8 cellular contexts compared by ENCODE assay signal in genomic region chr17:57892820-57893595, GRCh38. TPM values are rescaled to one million over a fixed set of nuclear protein-coding genes. Genes with fewer than 3 reads are reported as not detected.
DNase-seq lines count a peak whose midpoint lies in the region; ATAC-seq, FAIRE-seq and TF ChIP-seq lines count a peak whose summit lies in the region.

No MANE protein-coding gene starts in this region.

- no peaks in the 10 kb centered on the region for H4K20me1 ChIP-seq in endothelial cell of umbilical vein (replicated peaks; ENCODE audit: control insufficient read depth, extremely low read depth, insufficient read depth, low read length)

- peak overlapping the region; percentile 98 for H2BK15ac ChIP-seq in mesenchymal stem cell (ENCODE audit: low read depth, poor library complexity, severe bottlenecking)

- H3K4me3 ChIP-seq in AG09309 (ENCODE audit: control insufficient read depth, low read depth, low read length) = peak overlapping the region; percentile 7; the same call in 1 of the 2 replicates
- no peak overlapping the region for H3K4me3 ChIP-seq in endothelial cell of umbilical vein (replicated peaks in 1 of 3; ENCODE audit: insufficient read depth in 1 of 3, low read depth in 1 of 3, low read length in 3 of 3)
- peak overlapping the region in 1 of 2 experiments; percentile 45 for H3K4me3 ChIP-seq in mesenchymal stem cell (ENCODE audit: insufficient read depth in 1 of 2, low read depth in 1 of 2, low read length in 2 of 2)
- H3K4me3 ChIP-seq in testis = no peak overlapping the region

- peak overlapping the region; percentile 95 to 97 for H3K18ac ChIP-seq in mesenchymal stem cell (ENCODE audit: low read depth in 1 of 2, low read length in 2 of 2)

- peak; percentile 99 for DNase-seq in AG09309 (ENCODE audit: low read depth)
- peak; percentile 97 for DNase-seq in HS-5 (ENCODE audit: low read depth)
- DNase-seq in SHP77 treated with DMSO at 0.1 percent for 48 hours (lab: John Stamatoyannopoulos, UW) = peak; percentile 77
- peak; percentile 81 for DNase-seq in endothelial cell of umbilical vein (ENCODE audit: low read depth, low spot score)
- peak; percentile 100 for DNase-seq in mesenchymal stem cell
- peak; percentile 89 for DNase-seq in testis
- DNase-seq in GM20000 (ENCODE audit: low spot score) = no peak

- H3K27ac ChIP-seq in endothelial cell of umbilical vein (ENCODE audit: insufficient read depth, low read depth, low read length) = peak overlapping the region; percentile 70
- peak overlapping the region; percentile 97 for H3K27ac ChIP-seq in mesenchymal stem cell (ENCODE audit: low read length, poor library complexity, severe bottlenecking)
- H3K27ac ChIP-seq in testis = peak overlapping the region; percentile 72 to 78

- H2BK12ac ChIP-seq in mesenchymal stem cell (ENCODE audit: low read length in 2 of 2) = peak overlapping the region; percentile 87 to 99

- peak overlapping the region; percentile 90 for H4K8ac ChIP-seq in mesenchymal stem cell (ENCODE audit: low read length)

- no peaks in the 10 kb centered on the region for H3K79me2 ChIP-seq in endothelial cell of umbilical vein (ENCODE audit: control insufficient read depth, insufficient read depth, low read length)

- peak overlapping the region; percentile 97 for H2BK5ac ChIP-seq in mesenchymal stem cell (ENCODE audit: low read depth, low read length, poor library complexity, severe bottlenecking)

- peak overlapping the region; percentile 98 for H4K91ac ChIP-seq in mesenchymal stem cell (ENCODE audit: low read length)

- no TSS peak for BruUV-seq in endothelial cell of umbilical vein (replicated peaks; lab: Mats Ljungman, UMichigan)

- no peak for ATAC-seq in GM18519 (IDR thresholded peaks at IDR 0.05; ENCODE audit: low FRiP score, unreplicated experiment)

- H3K4me1 ChIP-seq in endothelial cell of umbilical vein (ENCODE audit: control insufficient read depth, extremely low read depth, insufficient read depth, low read length) (peaks cover 26% of the 10 kb centered on the region), mesenchymal stem cell (ENCODE audit: control insufficient read depth, insufficient read depth, low read depth, low read length) (peaks cover 51% of the 10 kb centered on the region), testis (peaks cover 37% of the 10 kb centered on the region)

- 3% methylated on average over 16 of the region's 16 CpGs for WGBS in mesenchymal stem cell
- WGBS in testis, 2 donors = 28 to 42% methylated on average over 7 to 16 of the region's 16 CpGs

- H3K4me2 ChIP-seq in endothelial cell of umbilical vein (ENCODE audit: insufficient read depth, low read length) = peak overlapping the region; percentile 46
- H3K4me2 ChIP-seq in mesenchymal stem cell (ENCODE audit: low read length, poor library complexity, severe bottlenecking) = peak overlapping the region; percentile 10

- H3K9ac ChIP-seq in endothelial cell of umbilical vein (replicated peaks; ENCODE audit: extremely low read depth, insufficient read depth, low read length) (peak overlapping the region; percentile 48), mesenchymal stem cell (ENCODE audit: low read length) (peak overlapping the region; percentile 86)

- no peaks in the 10 kb centered on the region for H3K36me3 ChIP-seq in endothelial cell of umbilical vein (ENCODE audit: control insufficient read depth in 2 of 2, extremely low read depth in 1 of 2, insufficient read depth in 2 of 2, low read length in 2 of 2)
- H3K36me3 ChIP-seq in mesenchymal stem cell (ENCODE audit: control insufficient read depth in 1 of 2, insufficient read depth in 2 of 2, low read depth in 1 of 2, low read length in 2 of 2) = peaks cover 0 to 8% of the 10 kb centered on the region in 2 experiments
- H3K36me3 ChIP-seq in testis (ENCODE audit: low read depth, missing control alignments) = no peaks in the 10 kb centered on the region

- H2BK120ac ChIP-seq in mesenchymal stem cell (ENCODE audit: low read depth, low read length) = peak overlapping the region; percentile 96

- no peaks in the 10 kb centered on the region for H3K27me3 ChIP-seq in endothelial cell of umbilical vein (ENCODE audit: control insufficient read depth in 2 of 2, insufficient read depth in 2 of 2, low read length in 2 of 2)
- no peaks in the 10 kb centered on the region for H3K27me3 ChIP-seq in mesenchymal stem cell (ENCODE audit: control insufficient read depth in 1 of 2, insufficient read depth in 1 of 2, low read length in 2 of 2)
- no peaks in the 10 kb centered on the region for H3K27me3 ChIP-seq in testis

- H3K23ac ChIP-seq in mesenchymal stem cell (ENCODE audit: low read length in 2 of 2) = peak overlapping the region; percentile 67 to 92

- peaks cover 27% of the 10 kb centered on the region for H3K79me1 ChIP-seq in mesenchymal stem cell (replicated peaks; ENCODE audit: low read length, poor library complexity, severe bottlenecking)

- H3K14ac ChIP-seq in mesenchymal stem cell (ENCODE audit: low read length in 2 of 2) = peak overlapping the region in 1 of 2 experiments; percentile 94

- H3K4ac ChIP-seq in mesenchymal stem cell (ENCODE audit: low read depth in 1 of 2, low read length in 2 of 2) = peak overlapping the region; percentile 98

- H2AFZ ChIP-seq in endothelial cell of umbilical vein (ENCODE audit: low read depth, low read length) = peak overlapping the region; percentile 57
- no peak overlapping the region for H2AFZ ChIP-seq in mesenchymal stem cell (ENCODE audit: low read depth, low read length)

- peak overlapping the region; percentile 97 for H2AK5ac ChIP-seq in mesenchymal stem cell (ENCODE audit: low read length, severe bottlenecking)

- TF ChIP-seq CTCF in AG09309 (IDR thresholded peaks at IDR 0.05; ENCODE audit: control insufficient read depth, insufficient read depth, low read depth, low read length, missing control alignments) (no peak), endothelial cell of umbilical vein (IDR thresholded peaks at IDR 0.05; ENCODE audit: extremely low read depth in 1 of 2, insufficient read depth in 1 of 2, low read depth in 1 of 2, low read length in 2 of 2) (no peak), testis (IDR thresholded peaks at IDR 0.05) (no peak), GM20000 (IDR thresholded peaks at IDR 0.05; ENCODE audit: extremely low read depth, missing control alignments) (no peak)

- intact Hi-C loops in endothelial cell of umbilical vein (cut with micrococcal nuclease) = loop anchor here (1.0 to 2.0 kb wide), 8 partner anchors 10 to 220 kb away; partner anchors contain the start of genes CUEDC1 and VEZF1
- intact Hi-C loops in testis (cut with DNase I; ENCODE audit: low total_unique reads) = loop anchor here (10.0 kb wide), 1 partner anchor 62 kb away; the partner anchor contains the start of gene CUEDC1

- TF ChIP-seq POLR2A in endothelial cell of umbilical vein (IDR thresholded peaks at IDR 0.05; ENCODE audit: low read depth, low read length) = no peak
- no peak for TF ChIP-seq POLR2A in testis (IDR thresholded peaks at IDR 0.05)

- dilution Hi-C loops in endothelial cell of umbilical vein (cut with MboI; ENCODE audit: extremely low pct_ligation_motif_present, low sequenced_read_pairs) = no loop called here

- POLR2A ChIA-PET in endothelial cell of umbilical vein (lab: Charles Lee) = interaction anchor here (0.7 to 1.1 kb wide), 4 partner anchors 18 to 95 kb away, joined by 3 to 5 read pairs (median 4); partner anchors contain the start of genes CUEDC1 and VEZF1

- H3K9me1 ChIP-seq in endothelial cell of umbilical vein (replicated peaks; ENCODE audit: control insufficient read depth, extremely low read depth, insufficient read depth, low read length) = no peaks in the 10 kb centered on the region

- no peaks in the 10 kb centered on the region for H3K9me3 ChIP-seq in endothelial cell of umbilical vein (replicated peaks; ENCODE audit: control insufficient read depth, insufficient read depth, low read length)
- no peaks in the 10 kb centered on the region for H3K9me3 ChIP-seq in mesenchymal stem cell (ENCODE audit: control insufficient read depth, low read length)
- no peaks in the 10 kb centered on the region for H3K9me3 ChIP-seq in testis

- no peak for FAIRE-seq in endothelial cell of umbilical vein (lab: Jason Lieb, UNC)

- CTCF ChIA-PET in endothelial cell of umbilical vein (lab: Charles Lee) = interaction anchor here (0.8 to 6.1 kb wide), 26 partner anchors 10 to 106 kb away, joined by 3 to 67 read pairs (median 6); partner anchors contain the start of genes CUEDC1 and VEZF1

TF ChIP-seq in endothelial cell of umbilical vein, 7 proteins besides CTCF, POLR2A, EP300 and RAD21:
- TF ChIP-seq MYC (IDR thresholded peaks at IDR 0.05; ENCODE audit: low read depth, low read length) (no peak), MAX (IDR thresholded peaks at IDR 0.05; ENCODE audit: insufficient read depth, insufficient read length) (no peak), GATA2 (IDR thresholded peaks at IDR 0.05; ENCODE audit: insufficient read depth, insufficient read length, low read depth, low read length) (no peak), FOS (IDR thresholded peaks at IDR 0.05; ENCODE audit: borderline replicate concordance, insufficient read depth, low read length) (peak; percentile 33), EZH2 (IDR thresholded peaks at IDR 0.05; ENCODE audit: borderline replicate concordance, low read depth, low read length, severe bottlenecking) (no peak), POLR2AphosphoS5 (IDR thresholded peaks at IDR 0.05; ENCODE audit: insufficient read depth, low read depth, low read length) (peak; percentile 31), JUN (IDR thresholded peaks at IDR 0.05; ENCODE audit: borderline replicate concordance, insufficient read depth, insufficient read length, low read depth) (peak; percentile 30)

RNA-seq across cellular contexts. Expression of gene MRPS23, which starts 43.2 kb away (rescaled TPM):
- total RNA-seq in endothelial cell of umbilical vein (40.7 and 46.2 TPM in 2 replicates), testis (10 to 100 TPM; 14.1 to 25.1 TPM)
- polyA plus RNA-seq in endothelial cell of umbilical vein (27.6 and 39.9 TPM in 2 replicates), testis (ENCODE audit: insufficient read depth, low read depth, low replicate concordance) (57.4 TPM)
- 38.9 and 43.4 TPM in 2 replicates for polyA plus RNA-seq in endothelial cell of umbilical vein (2011; cell fraction: cytosol; rRNA removed)
- 15.4 and 19.7 TPM in 2 replicates for polyA plus RNA-seq in endothelial cell of umbilical vein (2011; cell fraction: nucleus; rRNA removed)
- 66.8 and 74.8 TPM in 2 replicates for polyA plus RNA-seq in endothelial cell of umbilical vein (2012)
- polyA minus RNA-seq in endothelial cell of umbilical vein = 20.5 and 26.0 TPM in 2 replicates
- 16.5 TPM for polyA minus RNA-seq in endothelial cell of umbilical vein (2011; cell fraction: cytosol; rRNA and poly(A)+ RNA removed)
- 3.9 and 4.2 TPM in 2 replicates for polyA minus RNA-seq in endothelial cell of umbilical vein (2011; cell fraction: nucleus; rRNA and poly(A)+ RNA removed)
- polyA plus RNA-seq in mesenchymal stem cell (2013, experiment 1 of 2) = 23.0 TPM
- 21.0 TPM for polyA plus RNA-seq in mesenchymal stem cell (2013, experiment 2 of 2)
